Comparison of ENCODE assay signal across 26 cellular contexts in genomic region chr6:16717275-16717942, GRCh38. TPM values are rescaled to one million over a fixed set of nuclear protein-coding genes. Genes with fewer than 3 reads are reported as not detected.
DNase-seq lines count a peak whose midpoint lies in the region; ATAC-seq and TF ChIP-seq lines count a peak whose summit lies in the region.
"Had no signal": no experiment of that assay in that cellular context is flagged by ENCODE, and none has a peak within 500 bp of the region (broad histone marks: within the 10 kb centered on the region; RNA-seq: fewer than 3 reads in every experiment).

No MANE protein-coding gene starts in this region.

- no peak for ATAC-seq in CD4-positive, CD25-positive, alpha-beta regulatory T cell (ENCODE audit: low read depth in 2 of 2)
- ATAC-seq in HG02973 (IDR thresholded peaks at IDR 0.05; ENCODE audit: unreplicated experiment): no peak
- ATAC-seq: left ventricle myocardium superior; natural killer cell treated with Interleukin-12 subunit alpha and Interleukin-12 subunit beta and Interleukin-15 and Interleukin-18, amount 100 ng/mL, for 72 hours; stimulated activated effector memory CD8-positive, alpha-beta T cell treated with anti-CD3 and anti-CD28 coated beads, Interleukin-12 subunit alpha, Interleukin-12 subunit beta, amount 100 ng/mL, for 72 hours; WTC11 had no signal

- TF ChIP-seq CTCF in retinal pigment epithelial cell (conservative IDR thresholded peaks at IDR 0.05; ENCODE audit: low read depth, low read length): no peak

- no peak overlapping the region for H3K27ac ChIP-seq in CD4-positive, CD25-positive, alpha-beta regulatory T cell (ENCODE audit: insufficient read depth, low read length, poor library complexity, severe bottlenecking)
- H3K27ac ChIP-seq: PC-9 had no signal

- intact Hi-C loops in dendritic cell treated with granulocyte-macrophage colony-stimulating factor and Interleukin-4, amounts not matched to agents 40 ng/mL and 50 ng/mL, for 4 days (cut with micrococcal nuclease): no loop called here

- H3K9me3 ChIP-seq in CD4-positive, CD25-positive, alpha-beta regulatory T cell (ENCODE audit: control insufficient read depth in 2 of 2, low read length in 2 of 2): no peaks in the 10 kb centered on the region
- H3K9me3 ChIP-seq: BLaER1 treated with 17β-estradiol and CSF1 and Interleukin-3, amounts not matched to agents 10 nM and 100 nM; HAP-1; spleen had no signal

- H3K4me1 Mint-ChIP-seq in CD4-positive, CD25-positive, alpha-beta regulatory T cell: peaks cover 20 to 56% (median 51%) of the 10 kb centered on the region in 4 donors
- peaks cover 78% of the 10 kb centered on the region for H3K4me1 Mint-ChIP-seq in dendritic cell treated with granulocyte-macrophage colony-stimulating factor and Interleukin-4, amounts not matched to agents 40 ng/mL and 50 ng/mL, for 4 days (ENCODE audit: low read depth)

- H3K4me1 ChIP-seq in CD4-positive, CD25-positive, alpha-beta regulatory T cell (ENCODE audit: control insufficient read depth, insufficient read depth, low read length, poor library complexity, severe bottlenecking): peaks cover 14% of the 10 kb centered on the region

- in situ Hi-C loops in G401 (cut with HindIII; ENCODE audit: low sequenced_read_pairs): no loop called here
- in situ Hi-C loops in ACHN (cut with HindIII; ENCODE audit: low pct_ligation_motif_present, low pct_unique_long_range_greater_than_20kb, low sequenced_read_pairs): no loop called here

- H3K36me3 Mint-ChIP-seq in CD4-positive, CD25-positive, alpha-beta regulatory T cell: peaks cover 8% of the 10 kb centered on the region
- peaks cover 39% of the 10 kb centered on the region for H3K36me3 Mint-ChIP-seq in dendritic cell treated with granulocyte-macrophage colony-stimulating factor and Interleukin-4, amounts not matched to agents 40 ng/mL and 50 ng/mL, for 4 days (ENCODE audit: low read depth)
- H3K36me3 Mint-ChIP-seq: WTC11 had no signal

- H3K4me3 ChIP-seq in CD4-positive, CD25-positive, alpha-beta regulatory T cell (ENCODE audit: low read depth, low read length): no peak overlapping the region
- H3K4me3 ChIP-seq in retinal pigment epithelial cell (ENCODE audit: low read length): no peak overlapping the region
- H3K4me3 ChIP-seq: BLaER1 treated with 17β-estradiol and CSF1 and Interleukin-3, amounts not matched to agents 10 nM and 100 nM; HAP-1; PC-9; spleen had no signal

- H3K27me3 Mint-ChIP-seq in CD4-positive, CD25-positive, alpha-beta regulatory T cell: no peaks in the 10 kb centered on the region
- H3K27me3 Mint-ChIP-seq in dendritic cell treated with granulocyte-macrophage colony-stimulating factor and Interleukin-4, amounts not matched to agents 40 ng/mL and 50 ng/mL, for 4 days: no peaks in the 10 kb centered on the region
- H3K27me3 Mint-ChIP-seq: natural killer cell treated with Interleukin-12 subunit alpha and Interleukin-12 subunit beta and Interleukin-15 and Interleukin-18, amount 100 ng/mL, for 72 hours had no signal

- H3K4me3 Mint-ChIP-seq in CD4-positive, CD25-positive, alpha-beta regulatory T cell: no peak overlapping the region
- no peak overlapping the region for H3K4me3 Mint-ChIP-seq in dendritic cell treated with granulocyte-macrophage colony-stimulating factor and Interleukin-4, amounts not matched to agents 40 ng/mL and 50 ng/mL, for 4 days
- H3K4me3 Mint-ChIP-seq: mesothelial cell of epicardium; natural killer cell treated with Interleukin-12 subunit alpha and Interleukin-12 subunit beta and Interleukin-15 and Interleukin-18, amount 100 ng/mL, for 72 hours; stimulated activated effector memory CD8-positive, alpha-beta T cell treated with anti-CD3 and anti-CD28 coated beads, Interleukin-12 subunit alpha, Interleukin-12 subunit beta, amount 100 ng/mL, for 72 hours; WTC11 had no signal

- H3K27ac Mint-ChIP-seq in CD4-positive, CD25-positive, alpha-beta regulatory T cell: peak overlapping the region; percentile 39 to 58 (median 52)
- peak overlapping the region; percentile 88 for H3K27ac Mint-ChIP-seq in dendritic cell treated with granulocyte-macrophage colony-stimulating factor and Interleukin-4, amounts not matched to agents 40 ng/mL and 50 ng/mL, for 4 days
- H3K27ac Mint-ChIP-seq: mesothelial cell of epicardium; stimulated activated effector memory CD8-positive, alpha-beta T cell treated with anti-CD3 and anti-CD28 coated beads, Interleukin-12 subunit alpha, Interleukin-12 subunit beta, amount 100 ng/mL, for 72 hours; WTC11 had no signal

- H3K36me3 ChIP-seq in CD4-positive, CD25-positive, alpha-beta regulatory T cell (ENCODE audit: control insufficient read depth, insufficient read depth, low read length): peaks cover 8% of the 10 kb centered on the region
- H3K36me3 ChIP-seq: HAP-1, spleen had no signal

- no peak for DNase-seq in CD4-positive, CD25-positive, alpha-beta regulatory T cell
- DNase-seq in G401 (ENCODE audit: low spot score): peak; percentile 75
- peak; percentile 99 for DNase-seq in retinal pigment epithelial cell (ENCODE audit: low read depth)
- DNase-seq in NAMALWA (ENCODE audit: low spot score): no peak
- no peak for DNase-seq in ACHN
- DNase-seq in stimulated activated naive CD4-positive, alpha-beta T cell (lab: John Stamatoyannopoulos, UW): no peak
- DNase-seq: activated gamma-delta T cell; islet precursor cell; left ventricle myocardium superior; NCI-H1417; NCI-H2081 treated with DMSO at 0.1 percent for 48 hours; NK-92 treated with Interleukin-12 subunit alpha and Interleukin-12 subunit beta, amount 100 ng/mL, for 24 hours; PC-9; SHP77 treated with DMSO at 0.1 percent for 48 hours; spleen; stimulated activated CD4-positive, alpha-beta T cell treated with anti-CD3 and anti-CD28 coated beads, Interleukin-2, amount 100 ng/mL, for 48 hours; SW 1271; T1000 had no signal

- H3K9me3 Mint-ChIP-seq in CD4-positive, CD25-positive, alpha-beta regulatory T cell: peaks cover 0 to 2% (median 0%) of the 10 kb centered on the region in 7 donors
- no peaks in the 10 kb centered on the region for H3K9me3 Mint-ChIP-seq in dendritic cell treated with granulocyte-macrophage colony-stimulating factor and Interleukin-4, amounts not matched to agents 40 ng/mL and 50 ng/mL, for 4 days
- H3K9me3 Mint-ChIP-seq: mesothelial cell of epicardium; natural killer cell treated with Interleukin-12 subunit alpha and Interleukin-12 subunit beta and Interleukin-15 and Interleukin-18, amount 100 ng/mL, for 72 hours; stimulated activated effector memory CD8-positive, alpha-beta T cell treated with anti-CD3 and anti-CD28 coated beads, Interleukin-12 subunit alpha, Interleukin-12 subunit beta, amount 100 ng/mL, for 72 hours; WTC11 had no signal

- no peaks in the 10 kb centered on the region for H3K27me3 ChIP-seq in CD4-positive, CD25-positive, alpha-beta regulatory T cell (ENCODE audit: control insufficient read depth, insufficient read depth, low read length)
- H3K27me3 ChIP-seq: BLaER1 treated with 17β-estradiol and CSF1 and Interleukin-3, amounts not matched to agents 10 nM and 100 nM; spleen had no signal

RNA-seq across cellular contexts. Expression of gene ATXN1, which starts 43.9 kb away (rescaled TPM):
- 191 TPM for total RNA-seq in CD4-positive, CD25-positive, alpha-beta regulatory T cell
- polyA plus RNA-seq in CD4-positive, CD25-positive, alpha-beta regulatory T cell: 10 to 100 TPM; 15.8 to 22.9 (median 18.9) TPM
- total RNA-seq in G401 (2014; rRNA removed; shearing (Covaris generic)): under 0.01 TPM in 2 replicates

Comparison
In these comparisons a context has a peak if more than half of its experiments do, and no peak if none do; other contexts are left out.
1. DNase-seq: peak in G401 (single experiment) and retinal pigment epithelial cell (single experiment); none in CD4-positive, CD25-positive, alpha-beta regulatory T cell (0 of 3), NAMALWA (single experiment), ACHN (single experiment) and stimulated activated naive CD4-positive, alpha-beta T cell (0 of 6).
2. RNA of gene ATXN1, which starts 43.9 kb away (total RNA-seq): 191 TPM in CD4-positive, CD25-positive, alpha-beta regulatory T cell (single experiment); under 0.01 TPM in G401; every median in the first group is over 100 times any median in the second.